In the genomic region with DNA sequence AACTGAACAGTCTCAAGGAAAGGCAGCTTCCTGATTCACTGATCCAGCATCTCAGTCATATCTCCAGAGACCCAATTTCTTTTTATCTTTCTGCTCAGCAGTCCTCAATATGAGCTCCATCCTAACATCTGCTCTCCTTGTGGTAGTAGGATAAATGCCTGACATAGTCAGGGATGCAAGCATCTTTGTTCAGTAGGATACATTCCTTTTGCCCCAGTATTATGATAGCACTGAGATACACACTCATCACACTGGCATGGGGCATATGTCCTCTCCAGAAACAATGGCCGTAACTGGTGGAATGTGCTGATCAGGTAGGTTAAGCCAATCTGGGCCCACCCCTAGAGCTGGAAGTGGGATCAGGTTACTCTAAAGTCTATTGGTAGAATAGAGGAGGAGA, we compare ENCODE assay signal across 3 cellular contexts.
TF ChIP-seq lines count a peak whose summit lies in the region.

No MANE protein-coding gene starts in this region.

TF ChIP-seq in SK-N-SH, 30 proteins besides CTCF, POLR2A, EP300 and RAD21 (continued from another document):
- TF ChIP-seq TCF12 (IDR thresholded peaks at IDR 0.05), result peak; percentile 61; the same call in 1 of the 2 replicates

TF ChIP-seq in SK-N-SH treated with all-trans-retinoic acid at 6 μM for 48 hours, 23 proteins besides CTCF, POLR2A, EP300 and RAD21 (continued from another document):
- TF ChIP-seq ZC3H10 (CRISPR knock-in tag; IDR thresholded peaks at IDR 0.05) (no peak), ZFP3 (CRISPR knock-in tag; IDR thresholded peaks at IDR 0.05) (no peak), GLIS3 (CRISPR knock-in tag; IDR thresholded peaks at IDR 0.05) (no peak), TOX (CRISPR knock-in tag; IDR thresholded peaks at IDR 0.05; ENCODE audit: borderline replicate concordance) (no peak), ARNTL (CRISPR knock-in tag; IDR thresholded peaks at IDR 0.05; ENCODE audit: borderline replicate concordance, low read depth) (no peak), ISL1 (CRISPR knock-in tag; IDR thresholded peaks at IDR 0.05) (no peak), ZFP30 (CRISPR knock-in tag; IDR thresholded peaks at IDR 0.05) (no peak), ZNF8 (CRISPR knock-in tag; IDR thresholded peaks at IDR 0.05) (no peak), RARB (CRISPR knock-in tag; IDR thresholded peaks at IDR 0.05) (no peak), TCF4 (CRISPR knock-in tag; IDR thresholded peaks at IDR 0.05; ENCODE audit: borderline replicate concordance) (no peak), ZNF565 (CRISPR knock-in tag; conservative IDR thresholded peaks at IDR 0.05; ENCODE audit: low read depth) (no peak), BACH2 (CRISPR knock-in tag; IDR thresholded peaks at IDR 0.05; ENCODE audit: borderline replicate concordance) (no peak)
- TF ChIP-seq, protein P1, sequence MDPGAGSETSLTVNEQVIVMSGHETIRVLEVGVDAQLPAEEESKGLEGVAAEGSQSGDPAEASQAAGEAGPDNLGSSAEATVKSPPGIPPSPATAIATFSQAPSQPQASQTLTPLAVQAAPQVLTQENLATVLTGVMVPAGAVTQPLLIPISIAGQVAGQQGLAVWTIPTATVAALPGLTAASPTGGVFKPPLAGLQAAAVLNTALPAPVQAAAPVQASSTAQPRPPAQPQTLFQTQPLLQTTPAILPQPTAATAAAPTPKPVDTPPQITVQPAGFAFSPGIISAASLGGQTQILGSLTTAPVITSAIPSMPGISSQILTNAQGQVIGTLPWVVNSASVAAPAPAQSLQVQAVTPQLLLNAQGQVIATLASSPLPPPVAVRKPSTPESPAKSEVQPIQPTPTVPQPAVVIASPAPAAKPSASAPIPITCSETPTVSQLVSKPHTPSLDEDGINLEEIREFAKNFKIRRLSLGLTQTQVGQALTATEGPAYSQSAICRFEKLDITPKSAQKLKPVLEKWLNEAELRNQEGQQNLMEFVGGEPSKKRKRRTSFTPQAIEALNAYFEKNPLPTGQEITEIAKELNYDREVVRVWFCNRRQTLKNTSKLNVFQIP (CRISPR knock-in tag; IDR thresholded peaks at IDR 0.05; ENCODE audit: borderline replicate concordance, low read depth), result no peak
- TF ChIP-seq, protein P2, sequence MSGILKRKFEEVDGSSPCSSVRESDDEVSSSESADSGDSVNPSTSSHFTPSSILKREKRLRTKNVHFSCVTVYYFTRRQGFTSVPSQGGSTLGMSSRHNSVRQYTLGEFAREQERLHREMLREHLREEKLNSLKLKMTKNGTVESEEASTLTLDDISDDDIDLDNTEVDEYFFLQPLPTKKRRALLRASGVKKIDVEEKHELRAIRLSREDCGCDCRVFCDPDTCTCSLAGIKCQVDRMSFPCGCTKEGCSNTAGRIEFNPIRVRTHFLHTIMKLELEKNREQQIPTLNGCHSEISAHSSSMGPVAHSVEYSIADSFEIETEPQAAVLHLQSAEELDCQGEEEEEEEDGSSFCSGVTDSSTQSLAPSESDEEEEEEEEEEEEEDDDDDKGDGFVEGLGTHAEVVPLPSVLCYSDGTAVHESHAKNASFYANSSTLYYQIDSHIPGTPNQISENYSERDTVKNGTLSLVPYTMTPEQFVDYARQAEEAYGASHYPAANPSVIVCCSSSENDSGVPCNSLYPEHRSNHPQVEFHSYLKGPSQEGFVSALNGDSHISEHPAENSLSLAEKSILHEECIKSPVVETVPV (CRISPR knock-in tag; IDR thresholded peaks at IDR 0.05), result no peak
- TF ChIP-seq, protein P3, sequence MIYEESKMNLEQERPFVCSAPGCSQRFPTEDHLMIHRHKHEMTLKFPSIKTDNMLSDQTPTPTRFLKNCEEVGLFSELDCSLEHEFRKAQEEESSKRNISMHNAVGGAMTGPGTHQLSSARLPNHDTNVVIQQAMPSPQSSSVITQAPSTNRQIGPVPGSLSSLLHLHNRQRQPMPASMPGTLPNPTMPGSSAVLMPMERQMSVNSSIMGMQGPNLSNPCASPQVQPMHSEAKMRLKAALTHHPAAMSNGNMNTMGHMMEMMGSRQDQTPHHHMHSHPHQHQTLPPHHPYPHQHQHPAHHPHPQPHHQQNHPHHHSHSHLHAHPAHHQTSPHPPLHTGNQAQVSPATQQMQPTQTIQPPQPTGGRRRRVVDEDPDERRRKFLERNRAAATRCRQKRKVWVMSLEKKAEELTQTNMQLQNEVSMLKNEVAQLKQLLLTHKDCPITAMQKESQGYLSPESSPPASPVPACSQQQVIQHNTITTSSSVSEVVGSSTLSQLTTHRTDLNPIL (CRISPR knock-in tag; IDR thresholded peaks at IDR 0.05; ENCODE audit: low read depth), result no peak
- TF ChIP-seq, protein P4, sequence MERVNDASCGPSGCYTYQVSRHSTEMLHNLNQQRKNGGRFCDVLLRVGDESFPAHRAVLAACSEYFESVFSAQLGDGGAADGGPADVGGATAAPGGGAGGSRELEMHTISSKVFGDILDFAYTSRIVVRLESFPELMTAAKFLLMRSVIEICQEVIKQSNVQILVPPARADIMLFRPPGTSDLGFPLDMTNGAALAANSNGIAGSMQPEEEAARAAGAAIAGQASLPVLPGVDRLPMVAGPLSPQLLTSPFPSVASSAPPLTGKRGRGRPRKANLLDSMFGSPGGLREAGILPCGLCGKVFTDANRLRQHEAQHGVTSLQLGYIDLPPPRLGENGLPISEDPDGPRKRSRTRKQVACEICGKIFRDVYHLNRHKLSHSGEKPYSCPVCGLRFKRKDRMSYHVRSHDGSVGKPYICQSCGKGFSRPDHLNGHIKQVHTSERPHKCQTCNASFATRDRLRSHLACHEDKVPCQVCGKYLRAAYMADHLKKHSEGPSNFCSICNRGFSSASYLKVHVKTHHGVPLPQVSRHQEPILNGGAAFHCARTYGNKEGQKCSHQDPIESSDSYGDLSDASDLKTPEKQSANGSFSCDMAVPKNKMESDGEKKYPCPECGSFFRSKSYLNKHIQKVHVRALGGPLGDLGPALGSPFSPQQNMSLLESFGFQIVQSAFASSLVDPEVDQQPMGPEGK (CRISPR knock-in tag; IDR thresholded peaks at IDR 0.05; ENCODE audit: borderline replicate concordance), result no peak
- TF ChIP-seq, protein P5, sequence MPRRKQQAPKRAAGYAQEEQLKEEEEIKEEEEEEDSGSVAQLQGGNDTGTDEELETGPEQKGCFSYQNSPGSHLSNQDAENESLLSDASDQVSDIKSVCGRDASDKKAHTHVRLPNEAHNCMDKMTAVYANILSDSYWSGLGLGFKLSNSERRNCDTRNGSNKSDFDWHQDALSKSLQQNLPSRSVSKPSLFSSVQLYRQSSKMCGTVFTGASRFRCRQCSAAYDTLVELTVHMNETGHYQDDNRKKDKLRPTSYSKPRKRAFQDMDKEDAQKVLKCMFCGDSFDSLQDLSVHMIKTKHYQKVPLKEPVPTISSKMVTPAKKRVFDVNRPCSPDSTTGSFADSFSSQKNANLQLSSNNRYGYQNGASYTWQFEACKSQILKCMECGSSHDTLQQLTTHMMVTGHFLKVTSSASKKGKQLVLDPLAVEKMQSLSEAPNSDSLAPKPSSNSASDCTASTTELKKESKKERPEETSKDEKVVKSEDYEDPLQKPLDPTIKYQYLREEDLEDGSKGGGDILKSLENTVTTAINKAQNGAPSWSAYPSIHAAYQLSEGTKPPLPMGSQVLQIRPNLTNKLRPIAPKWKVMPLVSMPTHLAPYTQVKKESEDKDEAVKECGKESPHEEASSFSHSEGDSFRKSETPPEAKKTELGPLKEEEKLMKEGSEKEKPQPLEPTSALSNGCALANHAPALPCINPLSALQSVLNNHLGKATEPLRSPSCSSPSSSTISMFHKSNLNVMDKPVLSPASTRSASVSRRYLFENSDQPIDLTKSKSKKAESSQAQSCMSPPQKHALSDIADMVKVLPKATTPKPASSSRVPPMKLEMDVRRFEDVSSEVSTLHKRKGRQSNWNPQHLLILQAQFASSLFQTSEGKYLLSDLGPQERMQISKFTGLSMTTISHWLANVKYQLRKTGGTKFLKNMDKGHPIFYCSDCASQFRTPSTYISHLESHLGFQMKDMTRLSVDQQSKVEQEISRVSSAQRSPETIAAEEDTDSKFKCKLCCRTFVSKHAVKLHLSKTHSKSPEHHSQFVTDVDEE (CRISPR knock-in tag; IDR thresholded peaks at IDR 0.05), result no peak
TF ChIP-seq in SK-N-SH treated with all-trans-retinoic acid at 6 μM for 48 hours: peak in this region for 0.

TF ChIP-seq in WTC11, 78 proteins besides CTCF, POLR2A, EP300 and RAD21 (continued from another document):
- TF ChIP-seq ARID4B (CRISPR knock-in tag; IDR thresholded peaks at IDR 0.05; ENCODE audit: borderline replicate concordance) (no peak), ZNF138 (CRISPR knock-in tag; conservative IDR thresholded peaks at IDR 0.05) (no peak), KAT7 (CRISPR knock-in tag; IDR thresholded peaks at IDR 0.05; ENCODE audit: borderline replicate concordance) (no peak), USF2 (CRISPR knock-in tag; IDR thresholded peaks at IDR 0.05) (no peak), ATF1 (CRISPR knock-in tag; IDR thresholded peaks at IDR 0.05) (no peak), FOXP1 (CRISPR knock-in tag; IDR thresholded peaks at IDR 0.05; ENCODE audit: borderline replicate concordance) (no peak), NFE2L1 (CRISPR knock-in tag; IDR thresholded peaks at IDR 0.05) (no peak), SMAD3 (CRISPR knock-in tag; IDR thresholded peaks at IDR 0.05; ENCODE audit: borderline replicate concordance) (no peak), PRRX2 (CRISPR knock-in tag; IDR thresholded peaks at IDR 0.05) (no peak), TCF7 (CRISPR knock-in tag; IDR thresholded peaks at IDR 0.05; ENCODE audit: low read depth) (no peak), MAX (CRISPR knock-in tag; IDR thresholded peaks at IDR 0.05) (no peak), GTF2I (CRISPR knock-in tag; conservative IDR thresholded peaks at IDR 0.05) (no peak), ZNF416 (CRISPR knock-in tag; IDR thresholded peaks at IDR 0.05) (no peak)
- TF ChIP-seq, protein P6, sequence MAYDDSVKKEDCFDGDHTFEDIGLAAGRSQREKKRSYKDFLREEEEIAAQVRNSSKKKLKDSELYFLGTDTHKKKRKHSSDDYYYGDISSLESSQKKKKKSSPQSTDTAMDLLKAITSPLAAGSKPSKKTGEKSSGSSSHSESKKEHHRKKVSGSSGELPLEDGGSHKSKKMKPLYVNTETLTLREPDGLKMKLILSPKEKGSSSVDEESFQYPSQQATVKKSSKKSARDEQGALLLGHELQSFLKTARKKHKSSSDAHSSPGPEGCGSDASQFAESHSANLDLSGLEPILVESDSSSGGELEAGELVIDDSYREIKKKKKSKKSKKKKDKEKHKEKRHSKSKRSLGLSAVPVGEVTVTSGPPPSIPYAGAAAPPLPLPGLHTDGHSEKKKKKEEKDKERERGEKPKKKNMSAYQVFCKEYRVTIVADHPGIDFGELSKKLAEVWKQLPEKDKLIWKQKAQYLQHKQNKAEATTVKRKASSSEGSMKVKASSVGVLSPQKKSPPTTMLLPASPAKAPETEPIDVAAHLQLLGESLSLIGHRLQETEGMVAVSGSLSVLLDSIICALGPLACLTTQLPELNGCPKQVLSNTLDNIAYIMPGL (CRISPR knock-in tag; IDR thresholded peaks at IDR 0.05), result no peak
- TF ChIP-seq, protein P7, sequence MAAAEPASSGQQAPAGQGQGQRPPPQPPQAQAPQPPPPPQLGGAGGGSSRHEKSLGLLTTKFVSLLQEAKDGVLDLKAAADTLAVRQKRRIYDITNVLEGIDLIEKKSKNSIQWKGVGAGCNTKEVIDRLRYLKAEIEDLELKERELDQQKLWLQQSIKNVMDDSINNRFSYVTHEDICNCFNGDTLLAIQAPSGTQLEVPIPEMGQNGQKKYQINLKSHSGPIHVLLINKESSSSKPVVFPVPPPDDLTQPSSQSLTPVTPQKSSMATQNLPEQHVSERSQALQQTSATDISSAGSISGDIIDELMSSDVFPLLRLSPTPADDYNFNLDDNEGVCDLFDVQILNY (CRISPR knock-in tag; IDR thresholded peaks at IDR 0.05), result no peak
TF ChIP-seq in WTC11: peak in this region for 0.
